In genomic region chr16:83100679-83101078, GRCh38 we compare ENCODE assay signal across 27 cellular contexts.
DNase-seq lines count a peak whose midpoint lies in the region; ATAC-seq, FAIRE-seq and TF ChIP-seq lines count a peak whose summit lies in the region.
"Had no signal": no experiment of that assay in that cellular context is flagged by ENCODE, and none has a peak within 500 bp of the region (broad histone marks: within the 10 kb centered on the region; RNA-seq: fewer than 3 reads in every experiment).

No MANE protein-coding gene starts in this region.

- H3K4me1 ChIP-seq in Karpas-422 (ENCODE audit: low read length) = peaks cover 22% of the 10 kb centered on the region
- H3K4me1 ChIP-seq: BE2C, pancreas, right atrium auricular region had no signal

- CTCF ChIA-PET in activated naive CD4-positive, alpha-beta T cell treated with anti-CD3 and anti-CD28 coated beads for 36 hours (lab: Charles Lee) = no interaction called here

- H3K27ac Mint-ChIP-seq in activated naive CD4-positive, alpha-beta T cell treated with anti-CD3 and anti-CD28 coated beads for 36 hours = no peak overlapping the region
- no peak overlapping the region for H3K27ac Mint-ChIP-seq in natural killer cell treated with Interleukin-12 subunit alpha and Interleukin-12 subunit beta and Interleukin-15 and Interleukin-18, amount 100 ng/mL, for 72 hours
- H3K27ac Mint-ChIP-seq: activated CD4-positive, alpha-beta T cell treated with anti-CD3 and anti-CD28 coated beads, Interleukin-2, amount 10 ng/mL, durations not matched to agents 24 days and 14 days; activated naive CD8-positive, alpha-beta T cell treated with anti-CD3 and anti-CD28 coated beads, Interleukin-2, amount 10 ng/mL, durations not matched to agents 7 days and 5 days; activated T-helper 1 cell treated with anti-CD3 and anti-CD28 coated beads, Interleukin-12 subunit alpha, Interleukin-12 subunit beta, Interleukin-2, Interleukin-4 antibody, amounts not matched to agents 30 ng/mL and 10 ng/mL and 1 ng/mL, durations not matched to agents 14 hours and 24 hours and 36 hours; T-helper 1 cell treated with Interleukin-12 subunit alpha and Interleukin-12 subunit beta and Interleukin-4 antibody, amounts not matched to agents 30 μg/mL and 1 μg/mL, for 36 hours had no signal

- DNase-seq in activated naive CD4-positive, alpha-beta T cell treated with anti-CD3 and anti-CD28 coated beads for 36 hours = peak; percentile 10
- DNase-seq in activated naive CD4-positive, alpha-beta T cell treated with anti-CD3 and anti-CD28 coated beads, Interleukin-2, amount 50 U/mL, for 16 hours = no peak
- DNase-seq in Karpas-422 = peak; percentile 59
- DNase-seq in epithelial cell of esophagus (ENCODE audit: low read depth) = peak; percentile 91
- DNase-seq in natural killer cell treated with Interleukin-12 subunit alpha and Interleukin-12 subunit beta and Interleukin-15 and Interleukin-18, amount 100 ng/mL, for 72 hours (ENCODE audit: low spot score) = peak; percentile 75
- no peak for DNase-seq in DMS114 treated with DMSO at 0.1 percent for 48 hours (lab: John Stamatoyannopoulos, UW; ENCODE audit: unreplicated experiment)
- DNase-seq in RCC 7860 (ENCODE audit: low spot score) = no peak
- DNase-seq in SHP77 (lab: John Stamatoyannopoulos, UW) = no peak
- DNase-seq: activated CD4-positive, alpha-beta T cell treated with anti-CD3 and anti-CD28 coated beads, Interleukin-2, amount 10 ng/mL, durations not matched to agents 24 days and 14 days; activated naive CD8-positive, alpha-beta T cell treated with anti-CD3 and anti-CD28 coated beads, Interleukin-2, amount 10 ng/mL, durations not matched to agents 7 days and 5 days; BE2C; cerebellar nuclear complex; DMS153; foreskin melanocyte; GF-D8; H7; left cardiac atrium; MG63; NCI-H2081 treated with DMSO at 0.1 percent for 48 hours; NCI-H226; NCI-H69; pancreas; SK-N-SH had no signal

- no peaks in the 10 kb centered on the region for H3K36me3 ChIP-seq in Karpas-422 (ENCODE audit: insufficient read depth, low read length)
- H3K36me3 ChIP-seq: BE2C, MG63, pancreas, right atrium auricular region had no signal

- H3K4me1 Mint-ChIP-seq in activated naive CD4-positive, alpha-beta T cell treated with anti-CD3 and anti-CD28 coated beads for 36 hours (ENCODE audit: low read depth) = no peaks in the 10 kb centered on the region
- peaks cover 28% of the 10 kb centered on the region in 2 donors for H3K4me1 Mint-ChIP-seq in natural killer cell treated with Interleukin-12 subunit alpha and Interleukin-12 subunit beta and Interleukin-15 and Interleukin-18, amount 100 ng/mL, for 72 hours (ENCODE audit: low read depth in 2 of 2)
- H3K4me1 Mint-ChIP-seq: activated CD4-positive, alpha-beta T cell treated with anti-CD3 and anti-CD28 coated beads, Interleukin-2, amount 10 ng/mL, durations not matched to agents 24 days and 14 days; activated naive CD8-positive, alpha-beta T cell treated with anti-CD3 and anti-CD28 coated beads, Interleukin-2, amount 10 ng/mL, durations not matched to agents 7 days and 5 days had no signal

- no peak overlapping the region for H3K9ac ChIP-seq in Karpas-422 (ENCODE audit: low read length)
- H3K9ac ChIP-seq: SK-N-SH had no signal

- H2AFZ ChIP-seq in Karpas-422 (ENCODE audit: low read length) = no peak overlapping the region

- H3K27me3 ChIP-seq in Karpas-422 (ENCODE audit: low read length) = no peaks in the 10 kb centered on the region
- H3K27me3 ChIP-seq: BE2C, MG63, right atrium auricular region had no signal

- no peak overlapping the region for H3K27ac ChIP-seq in Karpas-422 (ENCODE audit: low read length)
- H3K27ac ChIP-seq: pancreas, right atrium auricular region had no signal

- no peak overlapping the region for H3K4me3 Mint-ChIP-seq in activated naive CD4-positive, alpha-beta T cell treated with anti-CD3 and anti-CD28 coated beads for 36 hours
- H3K4me3 Mint-ChIP-seq in natural killer cell treated with Interleukin-12 subunit alpha and Interleukin-12 subunit beta and Interleukin-15 and Interleukin-18, amount 100 ng/mL, for 72 hours = peak overlapping the region; percentile 26
- H3K4me3 Mint-ChIP-seq: activated CD4-positive, alpha-beta T cell treated with anti-CD3 and anti-CD28 coated beads, Interleukin-2, amount 10 ng/mL, durations not matched to agents 24 days and 14 days; activated naive CD8-positive, alpha-beta T cell treated with anti-CD3 and anti-CD28 coated beads, Interleukin-2, amount 10 ng/mL, durations not matched to agents 7 days and 5 days; activated T-helper 1 cell treated with anti-CD3 and anti-CD28 coated beads, Interleukin-12 subunit alpha, Interleukin-12 subunit beta, Interleukin-2, Interleukin-4 antibody, amounts not matched to agents 30 ng/mL and 10 ng/mL and 1 ng/mL, durations not matched to agents 14 hours and 24 hours and 36 hours; T-helper 1 cell treated with Interleukin-12 subunit alpha and Interleukin-12 subunit beta and Interleukin-4 antibody, amounts not matched to agents 30 μg/mL and 1 μg/mL, for 36 hours had no signal

- H3K9me3 Mint-ChIP-seq in activated naive CD4-positive, alpha-beta T cell treated with anti-CD3 and anti-CD28 coated beads for 36 hours = peaks cover 22% of the 10 kb centered on the region
- peaks cover 13% of the 10 kb centered on the region for H3K9me3 Mint-ChIP-seq in natural killer cell treated with Interleukin-12 subunit alpha and Interleukin-12 subunit beta and Interleukin-15 and Interleukin-18, amount 100 ng/mL, for 72 hours

- no peaks in the 10 kb centered on the region for H3K79me2 ChIP-seq in Karpas-422 (ENCODE audit: low read length)

- H3K4me2 ChIP-seq in Karpas-422 (ENCODE audit: low read depth, low read length, poor library complexity, severe bottlenecking) = peak overlapping the region; percentile 16
- H3K4me2 ChIP-seq: SK-N-SH had no signal

- ATAC-seq in natural killer cell treated with Interleukin-12 subunit alpha and Interleukin-12 subunit beta and Interleukin-15 and Interleukin-18, amount 100 ng/mL, for 72 hours = peak; percentile 97 to 99
- ATAC-seq: left cardiac atrium, pancreas had no signal

- intact Hi-C loops in activated naive CD4-positive, alpha-beta T cell treated with anti-CD3 and anti-CD28 coated beads for 36 hours (cut with micrococcal nuclease) = no loop called here

- peaks cover 13% of the 10 kb centered on the region for H3K27me3 Mint-ChIP-seq in activated naive CD4-positive, alpha-beta T cell treated with anti-CD3 and anti-CD28 coated beads for 36 hours (ENCODE audit: low read depth)
- H3K27me3 Mint-ChIP-seq in natural killer cell treated with Interleukin-12 subunit alpha and Interleukin-12 subunit beta and Interleukin-15 and Interleukin-18, amount 100 ng/mL, for 72 hours = peaks cover 5 to 21% of the 10 kb centered on the region in 2 donors
- H3K27me3 Mint-ChIP-seq: activated CD4-positive, alpha-beta T cell treated with anti-CD3 and anti-CD28 coated beads, Interleukin-2, amount 10 ng/mL, durations not matched to agents 24 days and 14 days; activated naive CD8-positive, alpha-beta T cell treated with anti-CD3 and anti-CD28 coated beads, Interleukin-2, amount 10 ng/mL, durations not matched to agents 7 days and 5 days had no signal

- H3K9me3 ChIP-seq in Karpas-422 (ENCODE audit: low read length) = 0 out of 2 replicates have a peak, but pooled peaks cover 4% of the 10 kb centered on the region
- H3K9me3 ChIP-seq: BE2C, MG63, pancreas had no signal

- H3K4me3 ChIP-seq in Karpas-422 (ENCODE audit: low read length) = no peak overlapping the region
- no peak overlapping the region for H3K4me3 ChIP-seq in epithelial cell of esophagus (ENCODE audit: low read length)
- H3K4me3 ChIP-seq: MG63, pancreas, right atrium auricular region had no signal

- TF ChIP-seq CTCF in epithelial cell of esophagus (IDR thresholded peaks at IDR 0.05; ENCODE audit: insufficient read depth, low read depth, low read length, missing control alignments) = no peak

- no peaks in the 10 kb centered on the region for H4K20me1 ChIP-seq in Karpas-422 (ENCODE audit: insufficient read depth, low read depth, low read length)

- peaks cover 1% of the 10 kb centered on the region for H3K36me3 Mint-ChIP-seq in activated naive CD4-positive, alpha-beta T cell treated with anti-CD3 and anti-CD28 coated beads for 36 hours (ENCODE audit: low read depth)
- H3K36me3 Mint-ChIP-seq in natural killer cell treated with Interleukin-12 subunit alpha and Interleukin-12 subunit beta and Interleukin-15 and Interleukin-18, amount 100 ng/mL, for 72 hours = peaks cover 33% of the 10 kb centered on the region
- H3K36me3 Mint-ChIP-seq: activated naive CD8-positive, alpha-beta T cell treated with anti-CD3 and anti-CD28 coated beads, Interleukin-2, amount 10 ng/mL, durations not matched to agents 7 days and 5 days had no signal

- FAIRE-seq in RCC 7860 (lab: Jason Lieb, UNC) = no peak
- FAIRE-seq: GM19239, pancreas had no signal

- H3K9me2 ChIP-seq in Karpas-422 (replicated peaks; ENCODE audit: insufficient read depth, low read length) = no peaks in the 10 kb centered on the region
- H3K9me2 ChIP-seq: SK-N-SH had no signal

Comparison
In these comparisons a context has a peak if more than half of its experiments do, and no peak if none do; other contexts are left out.
1. DNase-seq: peak in activated naive CD4-positive, alpha-beta T cell treated with anti-CD3 and anti-CD28 coated beads for 36 hours (single experiment), Karpas-422 (single experiment), epithelial cell of esophagus (single experiment) and natural killer cell treated with Interleukin-12 subunit alpha and Interleukin-12 subunit beta and Interleukin-15 and Interleukin-18, amount 100 ng/mL, for 72 hours (single experiment); none in activated naive CD4-positive, alpha-beta T cell treated with anti-CD3 and anti-CD28 coated beads, Interleukin-2, amount 50 U/mL, for 16 hours (single experiment), DMS114 treated with DMSO at 0.1 percent for 48 hours (single experiment), RCC 7860 (single experiment) and SHP77 (0 of 2).